In genomic region chr3:117019082-117019713, GRCh38 we compare ENCODE assay signal across 8 cellular contexts.
DNase-seq lines count a peak whose midpoint lies in the region; ATAC-seq and TF ChIP-seq lines count a peak whose summit lies in the region.

No MANE protein-coding gene starts in this region.

- in situ Hi-C loops in brain microvascular endothelial cell (cut with HindIII; ENCODE audit: low pct_ligation_motif_present, low sequenced_read_pairs), result no loop called here

- DNase-seq in activated CD4-positive, alpha-beta T cell treated with anti-CD3 and anti-CD28 coated beads for 48 hours, result peak; percentile 39
- DNase-seq in activated CD4-positive, alpha-beta T cell treated with anti-CD3 and anti-CD28 coated beads for 4 hours, result no peak
- DNase-seq in HUDEP-2 (lab: John Stamatoyannopoulos, UW; ENCODE audit: unreplicated experiment in 76 of 76) (peak in 47 of 76 experiments; percentile 0 to 55 (median 12)), NOMO-1 treated with dmso at 0.1 percent for 144 hours (lab: John Stamatoyannopoulos, UW; ENCODE audit: unreplicated experiment) (peak; percentile 55), brain microvascular endothelial cell (peak; percentile 56), inferior parietal cortex (ENCODE audit: extremely low spot score) (peak; percentile 89)
- peak; percentile 26 for DNase-seq in stimulated activated CD8-positive, alpha-beta memory T cell treated with anti-CD3 and anti-CD28 coated beads, Interleukin-4, amount 100 ng/mL, for 48 hours

- no peak overlapping the region for H3K4me3 ChIP-seq in brain microvascular endothelial cell (ENCODE audit: low read depth, low read length)

- no peak overlapping the region for H3K27ac ChIP-seq in brain microvascular endothelial cell

- TF ChIP-seq CTCF in brain microvascular endothelial cell (IDR thresholded peaks at IDR 0.05; ENCODE audit: low read depth, low read length, missing control alignments), result peak; percentile 87

- no peaks in the 10 kb centered on the region for H3K27me3 ChIP-seq in brain microvascular endothelial cell (replicated peaks)

- H3K36me3 ChIP-seq in brain microvascular endothelial cell (replicated peaks), result no peaks in the 10 kb centered on the region

- peak; percentile 48 for ATAC-seq in GM21576 (IDR thresholded peaks at IDR 0.05; ENCODE audit: unreplicated experiment)

Comparison
In these comparisons a context has a peak if more than half of its experiments do, and no peak if none do; other contexts are left out.
1. DNase-seq: peak in activated CD4-positive, alpha-beta T cell treated with anti-CD3 and anti-CD28 coated beads for 48 hours (single experiment), HUDEP-2 (47 of 76), NOMO-1 treated with dmso at 0.1 percent for 144 hours (single experiment), brain microvascular endothelial cell (single experiment), inferior parietal cortex (single experiment) and stimulated activated CD8-positive, alpha-beta memory T cell treated with anti-CD3 and anti-CD28 coated beads, Interleukin-4, amount 100 ng/mL, for 48 hours (single experiment); none in activated CD4-positive, alpha-beta T cell treated with anti-CD3 and anti-CD28 coated beads for 4 hours (0 of 2).